ENCODE assay signal across 27 cellular contexts in genomic region chr12:7985802-7986418, GRCh38.
"Had no signal": no experiment of that assay in that cellular context is flagged by ENCODE, and none has a peak within 500 bp of the region (broad histone marks: within the 10 kb centered on the region; RNA-seq: fewer than 3 reads in every experiment).

No MANE protein-coding gene starts in this region.

- H3K4me3 ChIP-seq: colonic mucosa, esophagus muscularis mucosa, gastroesophageal sphincter, heart left ventricle, hepatocyte, left lung, mucosa of descending colon, prostate gland, right atrium auricular region, skin epidermis, spleen, thoracic aorta, tibial nerve, vagina had no signal

- ATAC-seq: foreskin keratinocyte; gastroesophageal sphincter; heart left ventricle; left cardiac atrium; left lung; mucosa of descending colon; natural killer cell treated with Interleukin-12 subunit alpha and Interleukin-12 subunit beta and Interleukin-15 and Interleukin-18, amount 100 ng/mL, for 72 hours; stimulated activated memory B cell treated with anti-CD40 and anti-IgM and Interleukin-4, amounts not matched to agents 10 μg/mL and 1 μg/mL and 100 μg/mL, for 72 hours; stimulated activated naive CD8-positive, alpha-beta T cell treated with anti-CD3 and anti-CD28 coated beads, Interleukin-15, Interleukin-2, amounts not matched to agents 100 U/mL and 50 U/mL, for 24 hours had no signal

- H3K36me3 Mint-ChIP-seq: mesothelial cell of epicardium; naive B cell; natural killer cell treated with Interleukin-12 subunit alpha and Interleukin-12 subunit beta and Interleukin-15 and Interleukin-18, amount 100 ng/mL, for 72 hours; stimulated activated memory B cell treated with anti-CD40 and anti-IgM and Interleukin-4, amounts not matched to agents 10 μg/mL and 1 μg/mL and 100 μg/mL, for 72 hours had no signal

- H3K27me3 Mint-ChIP-seq: naive B cell; natural killer cell treated with Interleukin-12 subunit alpha and Interleukin-12 subunit beta and Interleukin-15 and Interleukin-18, amount 100 ng/mL, for 72 hours; stimulated activated memory B cell treated with anti-CD40 and anti-IgM and Interleukin-4, amounts not matched to agents 10 μg/mL and 1 μg/mL and 100 μg/mL, for 72 hours had no signal

- H3K27me3 ChIP-seq: colonic mucosa, esophagus muscularis mucosa, foreskin keratinocyte, gastroesophageal sphincter, heart left ventricle, hepatocyte, left lung, right atrium auricular region, spleen, tibial nerve, vagina had no signal

- DNase-seq: colonic mucosa; dermis blood vessel endothelial cell; effector memory CD4-positive, alpha-beta T cell; foreskin keratinocyte; heart left ventricle; kidney; left cardiac atrium; left lung; mesenchymal stem cell; mucosa of descending colon; naive B cell; spleen; stimulated activated CD4-positive, alpha-beta T cell treated with anti-CD3 and anti-CD28 coated beads, Interleukin-4, amount 100 ng/mL, for 4 hours; stimulated activated naive CD8-positive, alpha-beta T cell treated with anti-CD3 and anti-CD28 coated beads, Interleukin-15, Interleukin-2, amounts not matched to agents 100 U/mL and 50 U/mL, for 24 hours had no signal

- H3K36me3 ChIP-seq: colonic mucosa, esophagus muscularis mucosa, gastroesophageal sphincter, heart left ventricle, left lung, prostate gland, right atrium auricular region, spleen, thoracic aorta, tibial nerve, vagina had no signal

- H3K27ac ChIP-seq: colonic mucosa, esophagus muscularis mucosa, foreskin keratinocyte, gastroesophageal sphincter, heart left ventricle, hepatocyte, prostate gland, right atrium auricular region, skin epidermis, thoracic aorta, tibial nerve, vagina had no signal

- H3K9me3 Mint-ChIP-seq: mesothelial cell of epicardium; naive B cell; natural killer cell treated with Interleukin-12 subunit alpha and Interleukin-12 subunit beta and Interleukin-15 and Interleukin-18, amount 100 ng/mL, for 72 hours; neural crest cell; stimulated activated memory B cell treated with anti-CD40 and anti-IgM and Interleukin-4, amounts not matched to agents 10 μg/mL and 1 μg/mL and 100 μg/mL, for 72 hours had no signal

- H3K9me3 ChIP-seq: colonic mucosa, esophagus muscularis mucosa, gastroesophageal sphincter, heart left ventricle, left lung, mucosa of descending colon, prostate gland, right atrium auricular region, spleen, thoracic aorta, tibial nerve, vagina had no signal

- H3K4me1 ChIP-seq: colonic mucosa, esophagus muscularis mucosa, gastroesophageal sphincter, prostate gland, right atrium auricular region, vagina had no signal

- H2AFZ ChIP-seq: hepatocyte had no signal

- H3K27ac Mint-ChIP-seq: mesothelial cell of epicardium; stimulated activated memory B cell treated with anti-CD40 and anti-IgM and Interleukin-4, amounts not matched to agents 10 μg/mL and 1 μg/mL and 100 μg/mL, for 72 hours had no signal

- H3K4me2 ChIP-seq: hepatocyte had no signal

- H3K4me3 Mint-ChIP-seq: mesothelial cell of epicardium; natural killer cell treated with Interleukin-12 subunit alpha and Interleukin-12 subunit beta and Interleukin-15 and Interleukin-18, amount 100 ng/mL, for 72 hours; neural crest cell; stimulated activated memory B cell treated with anti-CD40 and anti-IgM and Interleukin-4, amounts not matched to agents 10 μg/mL and 1 μg/mL and 100 μg/mL, for 72 hours had no signal
